Comparison of ENCODE assay signal across 8 cellular contexts in genomic region chr19:39941615-39942507, GRCh38. TPM values are rescaled to one million over a fixed set of nuclear protein-coding genes. Genes with fewer than 3 reads are reported as not detected.
DNase-seq lines count a peak whose midpoint lies in the region; ATAC-seq, FAIRE-seq and TF ChIP-seq lines count a peak whose summit lies in the region.

No MANE protein-coding gene starts in this region.

- no peak for TF ChIP-seq POLR2A in GM12891 (IDR thresholded peaks at IDR 0.05; ENCODE audit: low read depth, low read length)

- ATAC-seq in HG02678 (IDR thresholded peaks at IDR 0.05; ENCODE audit: unreplicated experiment) (peak; percentile 69), HG03460 (IDR thresholded peaks at IDR 0.05; ENCODE audit: unreplicated experiment) (no peak)

- no peaks in the 10 kb centered on the region for H3K79me1 ChIP-seq in neuronal stem cell (ENCODE audit: low read depth, low read length)

- H3K27me3 ChIP-seq in SJCRH30 (no peaks in the 10 kb centered on the region), brain microvascular endothelial cell (replicated peaks) (no peaks in the 10 kb centered on the region), neuronal stem cell (ENCODE audit: control insufficient read depth in 3 of 3, insufficient read depth in 3 of 3, low read depth in 1 of 3, low read length in 3 of 3) (no peaks in the 10 kb centered on the region)

- H3K4me2 ChIP-seq in neuronal stem cell (ENCODE audit: insufficient read depth, low read length, poor library complexity, severe bottlenecking): no peak overlapping the region

- H3K36me3 ChIP-seq in SJCRH30 (no peaks in the 10 kb centered on the region), brain microvascular endothelial cell (replicated peaks) (no peaks in the 10 kb centered on the region), neuronal stem cell (replicated peaks in 1 of 2; ENCODE audit: control insufficient read depth in 2 of 2, insufficient read depth in 2 of 2, low read length in 2 of 2) (no peaks in the 10 kb centered on the region)

- no peak overlapping the region for H3K14ac ChIP-seq in neuronal stem cell (ENCODE audit: low read length)

- H2BK12ac ChIP-seq in neuronal stem cell (ENCODE audit: low read length): no peak overlapping the region

- H3K4me1 ChIP-seq in SJCRH30 (peaks cover 10% of the 10 kb centered on the region), neuronal stem cell (ENCODE audit: control insufficient read depth in 2 of 2, insufficient read depth in 1 of 2, low read depth in 1 of 2, low read length in 2 of 2) (peaks cover 8 to 9% of the 10 kb centered on the region in 2 donors)

- no peak overlapping the region for H4K8ac ChIP-seq in neuronal stem cell (ENCODE audit: low read depth, low read length)

- H3K9me3 ChIP-seq in SJCRH30 (replicated peaks): peaks cover 6% of the 10 kb centered on the region; the same call in 1 of the 2 replicates
- no peaks in the 10 kb centered on the region for H3K9me3 ChIP-seq in neuronal stem cell (replicated peaks in 1 of 2; ENCODE audit: control insufficient read depth in 2 of 2, insufficient read depth in 1 of 2, low read depth in 1 of 2, low read length in 2 of 2)

- H3K27ac ChIP-seq in SJCRH30 (no peak overlapping the region), brain microvascular endothelial cell (peak overlapping the region; percentile 27), neuronal stem cell (replicated peaks; ENCODE audit: low read length) (peak overlapping the region; percentile 46)

- no CpG with 5 or more reads among the region's 8 CpGs for WGBS in neuronal stem cell (ENCODE audit: extremely low coverage in 2 of 2, insufficient read length in 2 of 2, insufficient replicate concordance in 1 of 2), 2 donors

- H3K4me3 ChIP-seq in SJCRH30 (no peak overlapping the region), brain microvascular endothelial cell (ENCODE audit: low read depth, low read length) (no peak overlapping the region), neuronal stem cell (ENCODE audit: low read length in 2 of 2) (no peak overlapping the region)

- H2BK5ac ChIP-seq in neuronal stem cell (ENCODE audit: low read length): no peak overlapping the region

- in situ Hi-C loops in brain microvascular endothelial cell (cut with HindIII; ENCODE audit: low pct_ligation_motif_present, low sequenced_read_pairs): no loop called here

- no peak overlapping the region for H2BK120ac ChIP-seq in neuronal stem cell (ENCODE audit: low read depth, low read length)

- no peak overlapping the region for H3K18ac ChIP-seq in neuronal stem cell (ENCODE audit: low read length)

- no peak overlapping the region for H3K23ac ChIP-seq in neuronal stem cell (ENCODE audit: low read depth, low read length, poor library complexity)

- H3K4ac ChIP-seq in neuronal stem cell (ENCODE audit: low read length): no peak overlapping the region

- no peak for DNase-seq in GM12891 (ENCODE audit: insufficient read length, low spot score)
- peak; percentile 23 to 45 for DNase-seq in SJCRH30
- peak; percentile 52 for DNase-seq in brain microvascular endothelial cell
- DNase-seq in neuronal stem cell (ENCODE audit: low spot score): peak; percentile 6
- no peak for DNase-seq in NCI-H510A (lab: John Stamatoyannopoulos, UW)
- no peak for DNase-seq in NCI-H1105 treated with DMSO at 0.1 percent for 48 hours (lab: John Stamatoyannopoulos, UW)

- peak; percentile 82 for FAIRE-seq in GM12891 (lab: Jason Lieb, UNC)

- H3K9ac ChIP-seq in neuronal stem cell (ENCODE audit: low read depth, low read length, poor library complexity): no peak overlapping the region

- H4K91ac ChIP-seq in neuronal stem cell (ENCODE audit: low read depth, low read length, poor library complexity): no peak overlapping the region

- peak overlapping the region; percentile 32 for H2AFZ ChIP-seq in neuronal stem cell (ENCODE audit: low read length)

- no peak for TF ChIP-seq CTCF in brain microvascular endothelial cell (IDR thresholded peaks at IDR 0.05; ENCODE audit: low read depth, low read length, missing control alignments)

- H2AK5ac ChIP-seq in neuronal stem cell (ENCODE audit: low read depth, low read length): no peak overlapping the region

- H2BK15ac ChIP-seq in neuronal stem cell (ENCODE audit: low read length): no peak overlapping the region

TF ChIP-seq in GM12891, 5 proteins besides CTCF, POLR2A, EP300 and RAD21:
- TF ChIP-seq SPI1 (IDR thresholded peaks at IDR 0.05; ENCODE audit: low read depth, low read length): 0 out of 2 replicates have a peak, but pooled peaks have one; percentile 41
- TF ChIP-seq TAF1 (IDR thresholded peaks at IDR 0.05; ENCODE audit: low read depth, low read length): no peak
- 0 out of 2 replicates have a peak, but pooled peaks have one; percentile 13 for TF ChIP-seq POU2F2 (IDR thresholded peaks at IDR 0.05; ENCODE audit: low read depth, low read length)
- TF ChIP-seq POLR2AphosphoS5 (IDR thresholded peaks at IDR 0.05; ENCODE audit: low read depth, low read length): no peak
- no peak for TF ChIP-seq PAX5 (IDR thresholded peaks at IDR 0.05; ENCODE audit: insufficient read depth, low read length, severe bottlenecking)
TF ChIP-seq in GM12891: peak in this region for 2.

RNA-seq across cellular contexts. Expression of gene FCGBP, which starts 7.4 kb away (rescaled TPM):
- 0.72 TPM for polyA plus RNA-seq in GM12891 (2012; ENCODE audit: low read depth, missing spikeins)
- 16.4 and 16.7 TPM in 2 replicates for total RNA-seq in SJCRH30 (2014; rRNA removed; shearing (Covaris generic))
- 0.28 TPM for polyA plus RNA-seq in neuronal stem cell (2013, experiment 1 of 2)
- polyA plus RNA-seq in neuronal stem cell (2013, experiment 2 of 2): 0.29 TPM

RNA-seq across cellular contexts. Expression of gene PSMC4, which starts 29.1 kb away (rescaled TPM):
- polyA plus RNA-seq in GM12891 (2012; ENCODE audit: low read depth, missing spikeins): 83.2 TPM
- total RNA-seq in SJCRH30 (2014; rRNA removed; shearing (Covaris generic)): 137 and 155 TPM in 2 replicates
- polyA plus RNA-seq in neuronal stem cell (2013, experiment 1 of 2): 53.0 TPM
- 55.0 TPM for polyA plus RNA-seq in neuronal stem cell (2013, experiment 2 of 2)

RNA-seq across cellular contexts. Expression of gene ZNF546, which starts 55.0 kb away (rescaled TPM):
- polyA plus RNA-seq in GM12891 (2012; ENCODE audit: low read depth, missing spikeins): 1.0 TPM
- total RNA-seq in SJCRH30 (2014; rRNA removed; shearing (Covaris generic)): 5.2 and 6.1 TPM in 2 replicates
- 0.93 TPM for polyA plus RNA-seq in neuronal stem cell (2013, experiment 1 of 2)
- 0.83 TPM for polyA plus RNA-seq in neuronal stem cell (2013, experiment 2 of 2)

Comparison
In these comparisons a context has a peak if more than half of its experiments do, and no peak if none do; other contexts are left out.
1. DNase-seq: peak in SJCRH30 (2 of 2), brain microvascular endothelial cell (single experiment) and neuronal stem cell (single experiment); none in GM12891 (single experiment), NCI-H510A (single experiment) and NCI-H1105 treated with DMSO at 0.1 percent for 48 hours (single experiment).